ENCODE assay signal across 11 cellular contexts in genomic region chr2:161004379-161004778, GRCh38.
A peak's percentile ranks its signal among the peaks of the same experiment; 100 is the strongest.
DNase-seq lines count a peak whose midpoint lies in the region; ATAC-seq and TF ChIP-seq lines count a peak whose summit lies in the region.
"Had no signal": no experiment of that assay in that cellular context is flagged by ENCODE, and none has a peak within 500 bp of the region (broad histone marks: within the 10 kb centered on the region; RNA-seq: fewer than 3 reads in every experiment).

No MANE protein-coding gene starts in this region.

- H3K27ac ChIP-seq in WERI-Rb-1 (no peak overlapping the region), lower lobe of right lung (no peak overlapping the region), aorta (ENCODE audit: low read depth in 1 of 2, low read length in 2 of 2) (no peak overlapping the region)
- H3K27ac ChIP-seq: spleen, thyroid gland had no signal

- intact Hi-C loops in Calu3 (cut with micrococcal nuclease; ENCODE audit: unreplicated experiment) = no loop called here
- intact Hi-C loops in lower lobe of right lung (cut with DNase I) = no loop called here
- intact Hi-C loops in aorta (cut with DNase I) = no loop called here

- BruUV-seq in Calu3 (replicated peaks; lab: Mats Ljungman, UMichigan) = no TSS peak

- ATAC-seq in lower lobe of right lung (no peak), GM18517 (IDR thresholded peaks at IDR 0.05; ENCODE audit: unreplicated experiment) (no peak), aorta (ENCODE audit: low FRiP score) (no peak)

- CTCF ChIA-PET in Calu3 (lab: Charles Lee) = interaction anchor here (0.8 to 1.0 kb wide), 3 partner anchors 11 to 59 kb away, joined by 3 to 4 read pairs (median 3); no protein-coding TSS in a partner anchor

- no peaks in the 10 kb centered on the region for H3K9me3 Mint-ChIP-seq in Calu3 (ENCODE audit: low read depth, unreplicated experiment)

- no peaks in the 10 kb centered on the region for H3K4me1 ChIP-seq in lower lobe of right lung
- H3K4me1 ChIP-seq in aorta (ENCODE audit: control insufficient read depth in 1 of 2, insufficient read depth in 2 of 2, low read length in 2 of 2) = no peaks in the 10 kb centered on the region
- H3K4me1 ChIP-seq: spleen, thyroid gland had no signal

- H3K4me3 ChIP-seq in WERI-Rb-1 (ENCODE audit: low read depth, low read length) (no peak overlapping the region), lower lobe of right lung (no peak overlapping the region), aorta (ENCODE audit: low read length in 2 of 2) (no peak overlapping the region)
- H3K4me3 ChIP-seq: spleen, thyroid gland had no signal

- DNase-seq in Calu3 = no peak
- peak; percentile 38 for DNase-seq in HCEC 1CT
- DNase-seq in WERI-Rb-1 = no peak
- no peak for DNase-seq in lower lobe of right lung
- DNase-seq in aorta = no peak
- no peak for DNase-seq in stimulated activated CD4-positive, alpha-beta T cell treated with anti-CD3 and anti-CD28 coated beads, Interleukin-15, amount 100 ng/mL, for 24 hours
- no peak for DNase-seq in stimulated activated CD4-positive, alpha-beta T cell treated with anti-CD3 and anti-CD28 coated beads, Interleukin-2, amount 100 ng/mL, for 24 hours
- DNase-seq: NCI-H226, spleen, thyroid gland had no signal

- TF ChIP-seq CTCF in Calu3 (IDR thresholded peaks at IDR 0.05; ENCODE audit: unreplicated experiment) (peak; percentile 29), WERI-Rb-1 (IDR thresholded peaks at IDR 0.05; ENCODE audit: low read depth, low read length) (peak; percentile 14; the same call in 1 of the 2 replicates), lower lobe of right lung (IDR thresholded peaks at IDR 0.05) (peak; percentile 23)

- peaks cover 12% of the 10 kb centered on the region for H3K27me3 Mint-ChIP-seq in Calu3 (ENCODE audit: unreplicated experiment)

- no peak overlapping the region for H3K4me3 Mint-ChIP-seq in Calu3 (ENCODE audit: low read depth, unreplicated experiment)

- H3K27ac Mint-ChIP-seq in Calu3 (ENCODE audit: unreplicated experiment) = no peak overlapping the region

- H3K9me3 ChIP-seq in WERI-Rb-1 (ENCODE audit: severe bottlenecking) = no peaks in the 10 kb centered on the region
- no peaks in the 10 kb centered on the region for H3K9me3 ChIP-seq in lower lobe of right lung
- H3K9me3 ChIP-seq in aorta (ENCODE audit: control insufficient read depth, low read length) = no peaks in the 10 kb centered on the region
- H3K9me3 ChIP-seq: thyroid gland had no signal

- H3K4me1 Mint-ChIP-seq in Calu3 (ENCODE audit: low read depth, unreplicated experiment) = peaks cover 9% of the 10 kb centered on the region

- H3K27me3 ChIP-seq in WERI-Rb-1 (ENCODE audit: insufficient read depth, low read depth, severe bottlenecking) (no peaks in the 10 kb centered on the region), lower lobe of right lung (ENCODE audit: low read depth) (no peaks in the 10 kb centered on the region), aorta (ENCODE audit: control insufficient read depth in 1 of 2, insufficient read depth in 2 of 2, low read length in 1 of 2) (no peaks in the 10 kb centered on the region)
- H3K27me3 ChIP-seq: spleen, thyroid gland had no signal

- 43 to 45% methylated on average over 2 of the region's 2 CpGs for WGBS in aorta, 2 donors

- H3K36me3 ChIP-seq in WERI-Rb-1 (no peaks in the 10 kb centered on the region), lower lobe of right lung (no peaks in the 10 kb centered on the region), aorta (ENCODE audit: control insufficient read depth in 1 of 2, insufficient read depth in 2 of 2, low read length in 1 of 2) (no peaks in the 10 kb centered on the region)
- H3K36me3 ChIP-seq: spleen, thyroid gland had no signal

- H3K36me3 Mint-ChIP-seq in Calu3 (ENCODE audit: insufficient read depth, unreplicated experiment) = no peaks in the 10 kb centered on the region
